Comparison of ENCODE assay signal across 9 cellular contexts in the genomic region with DNA sequence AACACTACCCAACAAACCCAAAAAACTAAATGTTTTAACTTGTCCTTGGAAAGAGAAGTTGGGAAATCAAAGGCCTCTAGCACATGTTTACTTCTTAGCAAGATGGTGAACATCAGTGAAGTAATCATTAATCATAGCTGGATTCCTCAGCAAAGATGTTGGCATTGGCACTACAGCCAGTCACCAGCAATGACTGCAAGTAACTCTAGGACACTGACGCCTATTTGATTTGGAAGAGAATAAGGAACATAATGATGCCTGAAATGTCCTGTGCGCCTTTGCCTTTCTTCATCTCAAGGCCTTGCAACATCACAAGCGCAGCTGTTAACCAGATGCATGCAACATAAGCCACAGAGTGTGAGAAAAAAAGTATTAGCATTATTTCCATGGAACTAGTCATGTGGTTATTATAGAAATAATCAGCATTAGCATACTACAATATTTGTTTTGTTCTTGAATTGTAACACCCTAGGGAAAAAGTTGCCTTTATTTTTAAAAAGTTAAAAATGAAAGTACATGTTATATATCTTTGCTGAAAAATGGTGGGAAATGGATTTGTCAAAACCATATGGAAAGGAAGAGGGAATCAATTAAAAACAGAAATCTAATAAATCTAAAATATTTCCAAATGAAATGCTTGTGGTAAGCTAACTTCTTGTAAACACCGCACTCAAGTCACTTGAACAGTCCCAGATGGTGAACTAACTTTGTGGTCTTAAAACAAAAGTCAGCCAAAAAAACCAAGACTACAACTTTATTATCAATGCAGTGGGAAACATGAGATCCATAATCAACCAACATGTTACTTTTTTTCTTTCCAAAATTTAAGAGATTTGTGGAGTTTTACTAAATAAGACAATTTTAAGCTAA. TPM values are rescaled to one million over a fixed set of nuclear protein-coding genes. Genes with fewer than 3 reads are reported as not detected.
DNase-seq lines count a peak whose midpoint lies in the region; ATAC-seq and TF ChIP-seq lines count a peak whose summit lies in the region.
"Had no signal": no experiment of that assay in that cellular context is flagged by ENCODE, and none has a peak within 500 bp of the region (broad histone marks: within the 10 kb centered on the region; RNA-seq: fewer than 3 reads in every experiment).

No MANE protein-coding gene starts in this region.

- intact Hi-C loops in lower lobe of right lung (cut with DNase I) = no loop called here
- intact Hi-C loops in uterus (cut with DNase I; ENCODE audit: low total_unique reads) = no loop called here

- TF ChIP-seq POLR2A in uterus (IDR thresholded peaks at IDR 0.05) = peak in 1 of 2 donors; percentile 14

- H3K36me3 ChIP-seq in lower lobe of right lung (no peaks in the 10 kb centered on the region), uterus (no peaks in the 10 kb centered on the region)

- H3K9me3 Mint-ChIP-seq in chondrocyte (ENCODE audit: low read depth) = no peaks in the 10 kb centered on the region
- H3K9me3 Mint-ChIP-seq: naive thymus-derived CD8-positive, alpha-beta T cell had no signal

- peak; percentile 92 to 94 for ATAC-seq in lower lobe of right lung
- ATAC-seq in HG02798 (IDR thresholded peaks at IDR 0.05; ENCODE audit: poor library complexity, unreplicated experiment) = no peak
- ATAC-seq in HG02973 (IDR thresholded peaks at IDR 0.05; ENCODE audit: unreplicated experiment) = no peak
- ATAC-seq: naive thymus-derived CD8-positive, alpha-beta T cell had no signal

- H3K9me3 ChIP-seq in lower lobe of right lung (no peaks in the 10 kb centered on the region), uterus (no peaks in the 10 kb centered on the region)

- H3K36me3 Mint-ChIP-seq in chondrocyte (ENCODE audit: low read depth) = peaks cover under 1% of the 10 kb centered on the region

- no peak overlapping the region for H3K4me3 ChIP-seq in lower lobe of right lung
- H3K4me3 ChIP-seq in uterus = no peak overlapping the region

- H3K4me3 Mint-ChIP-seq in chondrocyte (ENCODE audit: unreplicated experiment) = no peak overlapping the region
- H3K4me3 Mint-ChIP-seq: naive thymus-derived CD8-positive, alpha-beta T cell had no signal

- no peaks in the 10 kb centered on the region for H3K27me3 ChIP-seq in lower lobe of right lung (ENCODE audit: low read depth)
- H3K27me3 ChIP-seq in uterus = no peaks in the 10 kb centered on the region

- H3K4me1 ChIP-seq in lower lobe of right lung (peaks cover 23% of the 10 kb centered on the region), uterus (no peaks in the 10 kb centered on the region)

- H3K27ac Mint-ChIP-seq in chondrocyte (ENCODE audit: unreplicated experiment) = peak overlapping the region; percentile 77

- TF ChIP-seq CTCF in chondrocyte (IDR thresholded peaks at IDR 0.05) (no peak), lower lobe of right lung (IDR thresholded peaks at IDR 0.05) (no peak), uterus (IDR thresholded peaks at IDR 0.05) (no peak)

- H3K27me3 Mint-ChIP-seq in chondrocyte (ENCODE audit: low read depth) = no peaks in the 10 kb centered on the region
- H3K27me3 Mint-ChIP-seq: naive thymus-derived CD8-positive, alpha-beta T cell had no signal

- peak; percentile 5 for DNase-seq in NK-92 treated with Interleukin-12 subunit alpha and Interleukin-12 subunit beta, amount 100 ng/mL, for 24 hours (lab: John Stamatoyannopoulos, UW)
- DNase-seq in NK-92 (lab: John Stamatoyannopoulos, UW; ENCODE audit: unreplicated experiment) (no peak), chondrocyte (ENCODE audit: low spot score) (no peak), lower lobe of right lung (peak; percentile 56), uterus (peak; percentile 72 to 83), T-helper 2 cell (no peak)
- DNase-seq: naive thymus-derived CD8-positive, alpha-beta T cell had no signal

- H3K27ac ChIP-seq in lower lobe of right lung (no peak overlapping the region), uterus (peak overlapping the region; percentile 65 to 71)

- peaks cover 10% of the 10 kb centered on the region for H3K4me1 Mint-ChIP-seq in chondrocyte (ENCODE audit: low read depth)

RNA-seq across cellular contexts. Expression of a gene that starts 55.6 kb away (rescaled TPM):
- total RNA-seq in chondrocyte (23.6 to 68.0 TPM (median 28.4 TPM) in 3 replicates), lower lobe of right lung (41.2 TPM), uterus (10 to 100 TPM; 31.2 to 68.8 (median 54.9) TPM)

Comparison
In these comparisons a context has a peak if more than half of its experiments do, and no peak if none do; other contexts are left out.
1. DNase-seq: peak in NK-92 treated with Interleukin-12 subunit alpha and Interleukin-12 subunit beta, amount 100 ng/mL, for 24 hours (single experiment), lower lobe of right lung (single experiment) and uterus (2 of 2); none in NK-92 (single experiment), chondrocyte (single experiment) and T-helper 2 cell (0 of 5).
2. ATAC-seq: peak in lower lobe of right lung (2 of 2); none in HG02798 (single experiment) and HG02973 (single experiment).